In the genomic region with DNA sequence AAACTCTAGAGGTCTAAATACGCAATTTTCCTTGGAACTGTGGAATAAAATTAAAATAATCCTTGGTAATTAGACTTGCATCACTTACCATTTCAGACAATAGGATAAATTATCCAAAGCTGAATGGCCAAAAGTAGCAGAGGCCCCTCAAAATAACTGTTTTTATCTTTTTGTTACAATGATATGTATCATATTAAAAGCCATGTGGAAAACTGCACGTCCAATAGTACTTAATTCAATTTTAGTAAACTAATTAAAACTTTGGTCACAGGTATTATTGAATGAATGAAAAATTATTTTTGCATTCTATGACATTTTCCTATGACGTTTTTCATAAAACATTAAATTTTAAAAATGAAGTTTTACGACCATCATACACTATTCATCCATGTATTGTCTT, we compare ENCODE assay signal across 25 cellular contexts.
"Had no signal": no experiment of that assay in that cellular context is flagged by ENCODE, and none has a peak within 500 bp of the region (broad histone marks: within the 10 kb centered on the region; RNA-seq: fewer than 3 reads in every experiment).

No MANE protein-coding gene starts in this region.

- H3K4me1 ChIP-seq: gastrocnemius medialis, lower lobe of right lung, parathyroid adenoma, prostate gland, right lobe of liver had no signal

- H3K4me3 Mint-ChIP-seq: memory B cell; mesothelial cell of epicardium; natural killer cell treated with Interleukin-12 subunit alpha and Interleukin-12 subunit beta and Interleukin-15 and Interleukin-18, amount 100 ng/mL, for 72 hours; stimulated activated memory B cell treated with anti-CD40 and anti-IgM and Interleukin-4, amounts not matched to agents 10 μg/mL and 1 μg/mL and 100 μg/mL, for 72 hours; stimulated activated naive CD8-positive, alpha-beta T cell treated with anti-CD3 and anti-CD28 coated beads, Interleukin-15, amount 100 ng/mL, for 72 hours; type B pancreatic cell had no signal

- H3K9ac ChIP-seq: parathyroid adenoma had no signal

- H3K27ac Mint-ChIP-seq: memory B cell; stimulated activated memory B cell treated with anti-CD40 and anti-IgM and Interleukin-4, amounts not matched to agents 10 μg/mL and 1 μg/mL and 100 μg/mL, for 72 hours; type B pancreatic cell had no signal

- FAIRE-seq: urothelium cell line had no signal

- ATAC-seq: esophagus mucosa; gastrocnemius medialis; heart right ventricle; left cardiac atrium; lower lobe of right lung; natural killer cell treated with Interleukin-12 subunit alpha and Interleukin-12 subunit beta and Interleukin-15 and Interleukin-18, amount 100 ng/mL, for 72 hours; right lobe of liver; stimulated activated memory B cell treated with anti-CD40 and anti-IgM and Interleukin-4, amounts not matched to agents 10 μg/mL and 1 μg/mL and 100 μg/mL, for 72 hours; stimulated activated naive CD8-positive, alpha-beta T cell treated with anti-CD3 and anti-CD28 coated beads, Interleukin-15, amount 100 ng/mL, for 72 hours had no signal

- DNase-seq: cerebellar nuclear complex; effector CD8-positive, alpha-beta T cell; gastrocnemius medialis; heart right ventricle; islet precursor cell; left cardiac atrium; left ventricle myocardium inferior; lower lobe of right lung; occipital lobe; right lobe of liver; spleen; stimulated activated CD4-positive, alpha-beta T cell treated with anti-CD3 and anti-CD28 coated beads, Interleukin-15, amount 100 ng/mL, for 24 hours; stimulated activated CD4-positive, alpha-beta T cell treated with anti-CD3 and anti-CD28 coated beads, Interleukin-1b, Interleukin-23, amount 100 ng/mL, for 48 hours; stimulated activated CD4-positive, alpha-beta T cell treated with anti-CD3 and anti-CD28 coated beads, Interleukin-4, amount 100 ng/mL, for 24 hours; stimulated activated naive CD8-positive, alpha-beta T cell treated with anti-CD3 and anti-CD28 coated beads, Interleukin-15, amount 100 ng/mL, for 72 hours had no signal

- H3K27ac ChIP-seq: coronary artery, gastrocnemius medialis, heart right ventricle, left ventricle myocardium inferior, lower lobe of right lung, parathyroid adenoma, prostate gland, right lobe of liver, spleen had no signal

- H3K27me3 ChIP-seq: gastrocnemius medialis, heart right ventricle, right lobe of liver, spleen had no signal

- H3K4me1 Mint-ChIP-seq: stimulated activated memory B cell treated with anti-CD40 and anti-IgM and Interleukin-4, amounts not matched to agents 10 μg/mL and 1 μg/mL and 100 μg/mL, for 72 hours had no signal

- H3K9me3 Mint-ChIP-seq: memory B cell; mesothelial cell of epicardium; natural killer cell treated with Interleukin-12 subunit alpha and Interleukin-12 subunit beta and Interleukin-15 and Interleukin-18, amount 100 ng/mL, for 72 hours; stimulated activated memory B cell treated with anti-CD40 and anti-IgM and Interleukin-4, amounts not matched to agents 10 μg/mL and 1 μg/mL and 100 μg/mL, for 72 hours; stimulated activated naive CD8-positive, alpha-beta T cell treated with anti-CD3 and anti-CD28 coated beads, Interleukin-15, amount 100 ng/mL, for 72 hours; type B pancreatic cell had no signal

- H3K36me3 ChIP-seq: prostate gland had no signal

- H3K27me3 Mint-ChIP-seq: memory B cell; natural killer cell treated with Interleukin-12 subunit alpha and Interleukin-12 subunit beta and Interleukin-15 and Interleukin-18, amount 100 ng/mL, for 72 hours; stimulated activated memory B cell treated with anti-CD40 and anti-IgM and Interleukin-4, amounts not matched to agents 10 μg/mL and 1 μg/mL and 100 μg/mL, for 72 hours; stimulated activated naive CD8-positive, alpha-beta T cell treated with anti-CD3 and anti-CD28 coated beads, Interleukin-15, amount 100 ng/mL, for 72 hours; type B pancreatic cell had no signal

- H3K36me3 Mint-ChIP-seq: natural killer cell treated with Interleukin-12 subunit alpha and Interleukin-12 subunit beta and Interleukin-15 and Interleukin-18, amount 100 ng/mL, for 72 hours had no signal

- H3K9me3 ChIP-seq: gastrocnemius medialis, heart right ventricle, left ventricle myocardium inferior, lower lobe of right lung, prostate gland, right lobe of liver, spleen had no signal

- H3K4me3 ChIP-seq: coronary artery, gastrocnemius medialis, heart right ventricle, left ventricle myocardium inferior, lower lobe of right lung, prostate gland, right lobe of liver, spleen had no signal
